Comparison of ENCODE assay signal across 12 cellular contexts in the genomic region with DNA sequence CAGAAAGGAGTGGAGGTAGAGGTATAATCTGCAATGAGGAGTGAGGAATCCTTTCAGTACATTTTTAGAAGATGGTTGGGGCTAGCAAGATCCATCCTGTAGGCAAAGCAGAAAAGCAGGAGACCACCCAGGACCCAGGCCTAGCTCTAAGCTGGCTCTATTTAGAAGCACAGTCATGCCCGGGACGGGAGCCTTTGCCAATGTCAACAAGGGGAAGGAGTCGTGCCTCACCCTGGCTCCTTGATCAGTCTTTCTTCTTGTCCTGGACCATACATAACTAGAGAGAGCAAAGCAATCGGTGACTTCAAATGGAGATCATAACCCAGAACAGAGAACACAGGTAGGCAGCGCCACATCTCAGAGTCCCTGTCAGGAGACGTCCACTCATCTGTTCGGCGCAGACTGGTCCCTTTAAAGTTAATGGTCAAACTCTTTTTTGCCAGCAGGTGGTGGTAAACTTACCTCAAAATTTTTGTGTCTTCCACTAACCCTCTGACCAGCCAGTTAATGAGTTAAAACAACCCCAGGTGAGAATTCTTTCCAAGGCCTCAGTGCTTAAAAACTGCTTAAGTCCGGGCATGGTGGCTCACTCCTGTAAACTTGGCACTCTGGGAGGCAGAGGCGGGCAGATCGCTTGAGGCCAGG. TPM values are rescaled to one million over a fixed set of nuclear protein-coding genes. Genes with fewer than 3 reads are reported as not detected.
DNase-seq lines count a peak whose midpoint lies in the region; ATAC-seq and TF ChIP-seq lines count a peak whose summit lies in the region.
"Had no signal": no experiment of that assay in that cellular context is flagged by ENCODE, and none has a peak within 500 bp of the region (broad histone marks: within the 10 kb centered on the region; RNA-seq: fewer than 3 reads in every experiment).

No MANE protein-coding gene starts in this region.

- TF ChIP-seq POLR2A in heart left ventricle (IDR thresholded peaks at IDR 0.05), result no peak

- no peak overlapping the region for H3K4me3 Mint-ChIP-seq in neural crest cell
- H3K4me3 Mint-ChIP-seq: activated T-helper 17 cell treated with anti-CD3 and anti-CD28 coated beads, Interleukin-2, amount 50 U/mL, for 72 hours had no signal

- 64 to 77% (median 71%) methylated on average over 11 of the region's 11 CpGs for WGBS in heart left ventricle, 4 donors

- H3K36me3 Mint-ChIP-seq in neural crest cell (ENCODE audit: low read depth), result no peaks in the 10 kb centered on the region

- H3K4me1 Mint-ChIP-seq in neural crest cell, result peaks cover 3% of the 10 kb centered on the region
- H3K4me1 Mint-ChIP-seq: activated T-helper 17 cell treated with anti-CD3 and anti-CD28 coated beads, Interleukin-2, amount 50 U/mL, for 72 hours had no signal

- H3K9me3 Mint-ChIP-seq in neural crest cell, result no peaks in the 10 kb centered on the region
- H3K9me3 Mint-ChIP-seq: activated T-helper 17 cell treated with anti-CD3 and anti-CD28 coated beads, Interleukin-2, amount 50 U/mL, for 72 hours had no signal

- H3K27me3 ChIP-seq in WERI-Rb-1 (ENCODE audit: insufficient read depth, low read depth, severe bottlenecking) (peaks cover 79% of the 10 kb centered on the region), heart left ventricle (peaks cover 0 to 49% (median 7%) of the 10 kb centered on the region in 9 donors)

- intact Hi-C loops in heart left ventricle (cut with DNase I), result loop anchor here in 2 of 10 donors (10.0 kb wide), 2 partner anchors 63 to 563 kb away; no protein-coding TSS in a partner anchor

- DNase-seq in NCI-H1105 treated with DMSO at 0.1 percent for 48 hours (lab: John Stamatoyannopoulos, UW), result peak; percentile 9
- DNase-seq in NCI-H1105 (lab: John Stamatoyannopoulos, UW), result no peak
- peak; percentile 8 for DNase-seq in LHCN-M2 (ENCODE audit: low read depth)
- no peak for DNase-seq in WERI-Rb-1
- no peak for DNase-seq in neural crest cell (ENCODE audit: low read depth, low spot score)
- no peak for DNase-seq in heart left ventricle
- DNase-seq in D341Med (ENCODE audit: low spot score), result no peak
- DNase-seq: MM.1S had no signal

- H3K27ac Mint-ChIP-seq in neural crest cell (ENCODE audit: unreplicated experiment), result no peak overlapping the region
- H3K27ac Mint-ChIP-seq: activated T-helper 17 cell treated with anti-CD3 and anti-CD28 coated beads, Interleukin-2, amount 50 U/mL, for 72 hours had no signal

- H3K36me3 ChIP-seq in WERI-Rb-1, result no peaks in the 10 kb centered on the region
- H3K36me3 ChIP-seq in heart left ventricle, result no peaks in the 10 kb centered on the region
- H3K36me3 ChIP-seq: esophagus muscularis mucosa had no signal

- 0 out of 2 replicates have a peak, but pooled peaks have one; percentile 13 for TF ChIP-seq CTCF in WERI-Rb-1 (IDR thresholded peaks at IDR 0.05; ENCODE audit: low read depth, low read length)
- TF ChIP-seq CTCF in neural crest cell (conservative IDR thresholded peaks at IDR 0.05), result peak; percentile 31
- peak in 1 of 12 donors; percentile 22 for TF ChIP-seq CTCF in heart left ventricle (IDR thresholded peaks at IDR 0.05)

- no peak for ATAC-seq in HG03565 (IDR thresholded peaks at IDR 0.05; ENCODE audit: unreplicated experiment)
- no peak for ATAC-seq in heart left ventricle
- ATAC-seq: activated T-helper 17 cell treated with anti-CD3 and anti-CD28 coated beads, Interleukin-2, amount 50 U/mL, for 72 hours had no signal

- H3K9me3 ChIP-seq in WERI-Rb-1 (ENCODE audit: severe bottlenecking) (peaks cover 2% of the 10 kb centered on the region), heart left ventricle (no peaks in the 10 kb centered on the region)
- H3K9me3 ChIP-seq: esophagus muscularis mucosa had no signal

- H3K4me1 ChIP-seq in heart left ventricle, result no peaks in the 10 kb centered on the region
- H3K4me1 ChIP-seq: esophagus muscularis mucosa had no signal

- H3K27ac ChIP-seq in WERI-Rb-1, result no peak overlapping the region
- H3K27ac ChIP-seq in heart left ventricle, result no peak overlapping the region
- H3K27ac ChIP-seq: esophagus muscularis mucosa had no signal

- H3K27me3 Mint-ChIP-seq in neural crest cell (ENCODE audit: low read depth), result peaks cover 23% of the 10 kb centered on the region

- H3K4me3 ChIP-seq in WERI-Rb-1 (ENCODE audit: low read depth, low read length), result no peak overlapping the region
- no peak overlapping the region for H3K4me3 ChIP-seq in heart left ventricle
- H3K4me3 ChIP-seq: esophagus muscularis mucosa had no signal

RNA-seq across cellular contexts. Expression of a gene that starts 8.0 kb away (rescaled TPM):
- total RNA-seq in LHCN-M2 (2014; rRNA removed) (not detected in 2 replicates), neural crest cell (not detected in 2 replicates), heart left ventricle (not detected)
- 0.06 TPM for polyA plus RNA-seq in LHCN-M2 (2012)
- not detected for polyA plus RNA-seq in heart left ventricle
- total RNA-seq: activated T-helper 17 cell treated with anti-CD3 and anti-CD28 coated beads, Interleukin-2, amount 50 U/mL, for 72 hours; esophagus muscularis mucosa had no signal
- polyA plus RNA-seq: AG04450 had no signal

Comparison
In these comparisons a context has a peak if more than half of its experiments do, and no peak if none do; other contexts are left out.
1. DNase-seq: peak in NCI-H1105 treated with DMSO at 0.1 percent for 48 hours (single experiment) and LHCN-M2 (single experiment); none in NCI-H1105 (single experiment), WERI-Rb-1 (single experiment), neural crest cell (single experiment), heart left ventricle (0 of 5) and D341Med (single experiment).